12 cellular contexts compared by ENCODE assay signal in the genomic region with DNA sequence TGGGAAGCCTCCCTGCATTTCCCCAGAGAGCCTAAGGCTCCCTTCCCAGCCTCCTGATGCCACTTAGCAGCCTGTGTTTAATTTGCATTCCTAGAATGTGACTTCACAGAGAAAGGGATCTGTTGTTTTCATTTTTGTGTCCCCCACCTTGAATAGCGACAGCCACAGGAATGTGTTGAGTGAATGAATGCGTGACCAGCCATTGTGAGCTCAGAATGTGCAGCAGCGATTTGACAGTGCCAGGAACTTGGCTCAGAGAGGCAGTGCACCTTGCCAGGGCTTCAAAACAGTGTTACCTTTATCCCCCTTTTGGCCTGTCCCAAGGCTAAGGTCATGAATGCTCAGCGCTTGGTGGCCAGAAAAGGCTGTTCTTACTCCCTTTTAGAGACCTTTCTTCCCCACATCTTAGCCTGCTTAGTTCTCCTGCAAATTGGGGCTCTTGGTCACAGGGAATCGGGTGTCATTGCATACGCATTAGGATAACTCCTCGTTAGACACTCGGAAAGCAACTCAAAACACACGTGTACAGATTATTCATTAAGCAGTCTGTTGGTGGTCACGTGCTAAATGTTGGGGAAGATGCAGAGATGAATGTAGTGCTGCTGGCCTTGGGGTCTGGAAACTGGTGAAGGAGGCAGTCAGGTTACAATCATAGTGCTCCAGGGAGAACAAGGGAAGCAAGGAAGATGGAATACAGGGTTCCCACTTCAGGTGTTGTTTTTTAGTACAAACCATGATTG. TPM values are rescaled to one million over a fixed set of nuclear protein-coding genes. Genes with fewer than 3 reads are reported as not detected.
DNase-seq lines count a peak whose midpoint lies in the region; ATAC-seq and TF ChIP-seq lines count a peak whose summit lies in the region.
"Had no signal": no experiment of that assay in that cellular context is flagged by ENCODE, and none has a peak within 500 bp of the region (broad histone marks: within the 10 kb centered on the region; RNA-seq: fewer than 3 reads in every experiment).

No MANE protein-coding gene starts in this region.

- no peak overlapping the region for H3K27ac Mint-ChIP-seq in endothelial cell (ENCODE audit: unreplicated experiment)
- H3K27ac Mint-ChIP-seq: natural killer cell had no signal

- H3K4me3 Mint-ChIP-seq in endothelial cell (ENCODE audit: unreplicated experiment), result no peak overlapping the region
- H3K4me3 Mint-ChIP-seq: natural killer cell had no signal

- no peak for TF ChIP-seq CTCF in astrocyte of the spinal cord (IDR thresholded peaks at IDR 0.05; ENCODE audit: low read depth, low read length)
- TF ChIP-seq CTCF in endothelial cell (IDR thresholded peaks at IDR 0.05; ENCODE audit: unreplicated experiment), result no peak

- no peaks in the 10 kb centered on the region for H3K79me2 ChIP-seq in mesendoderm (ENCODE audit: control insufficient read depth, insufficient read depth, low read length)

- no peak overlapping the region for H3K4me2 ChIP-seq in mesendoderm (ENCODE audit: low read length)

- H2BK120ac ChIP-seq in mesendoderm (ENCODE audit: low read depth, low read length), result no peak overlapping the region

- H3K23ac ChIP-seq in mesendoderm (ENCODE audit: low read length), result no peak overlapping the region

- H3K27ac ChIP-seq in mesendoderm (ENCODE audit: low read depth, low read length), result no peak overlapping the region
- H3K27ac ChIP-seq: epithelial cell of prostate, upper lobe of left lung had no signal

- H3K79me1 ChIP-seq in mesendoderm (ENCODE audit: low read length), result no peaks in the 10 kb centered on the region

- no peaks in the 10 kb centered on the region for H3K27me3 ChIP-seq in mesendoderm (ENCODE audit: insufficient read depth, low read length, poor library complexity)
- H3K27me3 ChIP-seq: upper lobe of left lung had no signal

- H3K4me3 ChIP-seq in astrocyte of the spinal cord (ENCODE audit: low read depth, low read length) (no peak overlapping the region), mesendoderm (ENCODE audit: low read length) (no peak overlapping the region)
- H3K4me3 ChIP-seq: upper lobe of left lung had no signal

- no peak overlapping the region for H3K4ac ChIP-seq in mesendoderm (ENCODE audit: low read depth, low read length)

- H3K4me1 ChIP-seq in mesendoderm (ENCODE audit: control insufficient read depth, low read depth, low read length), result peaks cover 10% of the 10 kb centered on the region
- H3K4me1 ChIP-seq: upper lobe of left lung had no signal

- H3K9ac ChIP-seq in mesendoderm (ENCODE audit: low read length), result no peak overlapping the region

- no peaks in the 10 kb centered on the region for H3K4me1 Mint-ChIP-seq in endothelial cell (ENCODE audit: unreplicated experiment)
- H3K4me1 Mint-ChIP-seq: natural killer cell had no signal

- H3K9me3 Mint-ChIP-seq in endothelial cell (ENCODE audit: unreplicated experiment), result no peaks in the 10 kb centered on the region
- H3K9me3 Mint-ChIP-seq: natural killer cell had no signal

- no peak for ATAC-seq in HG03196 (IDR thresholded peaks at IDR 0.05; ENCODE audit: unreplicated experiment)
- ATAC-seq: natural killer cell had no signal

- no CpG with 5 or more reads among the region's 10 CpGs for WGBS in mesendoderm (ENCODE audit: extremely low coverage, insufficient coverage, low lambda C conversion rate)

- no peak overlapping the region for H2BK5ac ChIP-seq in mesendoderm (ENCODE audit: low read length)

- H3K18ac ChIP-seq in mesendoderm (ENCODE audit: low read length), result no peak overlapping the region

- no peaks in the 10 kb centered on the region for H3K36me3 Mint-ChIP-seq in endothelial cell (ENCODE audit: low read depth, unreplicated experiment)
- H3K36me3 Mint-ChIP-seq: natural killer cell had no signal

- no peak overlapping the region for H4K8ac ChIP-seq in mesendoderm (ENCODE audit: low read depth, low read length)

- no peak overlapping the region for H3K56ac ChIP-seq in mesendoderm (ENCODE audit: low read length)

- DNase-seq in DMS79 treated with DMSO at 0.1 percent for 48 hours (lab: John Stamatoyannopoulos, UW), result peak; percentile 57
- peak; percentile 44 for DNase-seq in LHCN-M2 (ENCODE audit: low read depth)
- peak; percentile 50 for DNase-seq in astrocyte of the spinal cord (ENCODE audit: low read depth, low spot score)
- peak; percentile 92 for DNase-seq in mesendoderm
- DNase-seq in endothelial cell (ENCODE audit: low spot score), result no peak
- no peak for DNase-seq in MV-4-11 (lab: John Stamatoyannopoulos, UW)
- DNase-seq in effector CD4-positive, alpha-beta T cell, result no peak
- DNase-seq: COR-L47, natural killer cell, upper lobe of left lung had no signal

- H2AK5ac ChIP-seq in mesendoderm (ENCODE audit: low read length), result no peak overlapping the region

- H2BK15ac ChIP-seq in mesendoderm (replicated peaks; ENCODE audit: low read depth), result no peak overlapping the region

- in situ Hi-C loops in astrocyte of the spinal cord (cut with HindIII; ENCODE audit: low sequenced_read_pairs), result no loop called here

- peaks cover 6% of the 10 kb centered on the region for H3K27me3 Mint-ChIP-seq in endothelial cell (ENCODE audit: unreplicated experiment)

- H3K36me3 ChIP-seq in mesendoderm (ENCODE audit: control insufficient read depth, insufficient read depth, low read length), result no peaks in the 10 kb centered on the region
- H3K36me3 ChIP-seq: upper lobe of left lung had no signal

- no peak overlapping the region for H4K5ac ChIP-seq in mesendoderm (ENCODE audit: low read length)

RNA-seq across cellular contexts. Expression of a gene that starts 9.8 kb away (rescaled TPM):
- total RNA-seq in LHCN-M2 (2014; rRNA removed) (0.29 and 0.32 TPM in 2 replicates), endothelial cell (ENCODE audit: unreplicated experiment) (not detected)
- 5.0 TPM for polyA plus RNA-seq in LHCN-M2 (2012)
- 0.53 TPM for polyA plus RNA-seq in mesendoderm (2013, experiment 1 of 2)
- 0.39 TPM for polyA plus RNA-seq in mesendoderm (2013, experiment 2 of 2)
- total RNA-seq: natural killer cell had no signal

Comparison
In these comparisons a context has a peak if more than half of its experiments do, and no peak if none do; other contexts are left out.
1. DNase-seq: peak in DMS79 treated with DMSO at 0.1 percent for 48 hours (single experiment), LHCN-M2 (single experiment), astrocyte of the spinal cord (single experiment) and mesendoderm (single experiment); none in endothelial cell (single experiment), MV-4-11 (single experiment) and effector CD4-positive, alpha-beta T cell (single experiment).